ENCODE assay signal across 9 cellular contexts in the genomic region with DNA sequence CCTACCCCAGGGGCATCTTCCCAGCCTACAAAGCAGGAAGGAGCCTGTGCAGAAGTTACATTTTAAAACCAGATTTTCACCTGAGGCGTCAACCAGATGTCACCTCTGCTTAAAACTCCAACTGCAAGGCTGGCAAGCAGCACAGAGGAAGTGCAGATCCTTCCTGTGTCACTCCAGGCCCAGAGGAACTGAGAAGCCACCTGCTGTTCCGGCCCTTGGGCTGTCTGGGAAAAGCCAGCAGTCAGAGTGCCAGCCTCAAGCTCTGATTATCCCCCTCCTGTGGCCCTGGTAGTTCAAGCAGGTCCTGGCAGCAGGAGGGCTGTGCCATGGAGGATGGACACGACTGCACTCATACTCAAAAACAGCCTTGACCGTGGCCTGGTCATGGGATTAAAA. TPM values are rescaled to one million over a fixed set of nuclear protein-coding genes. Genes with fewer than 3 reads are reported as not detected.
DNase-seq lines count a peak whose midpoint lies in the region; ATAC-seq and TF ChIP-seq lines count a peak whose summit lies in the region.
"Had no signal": no experiment of that assay in that cellular context is flagged by ENCODE, and none has a peak within 500 bp of the region (broad histone marks: within the 10 kb centered on the region; RNA-seq: fewer than 3 reads in every experiment).

No MANE protein-coding gene starts in this region.

- H3K27me3 ChIP-seq in A673 (replicated peaks; ENCODE audit: insufficient read depth, low read depth, low read length, poor library complexity) (no peaks in the 10 kb centered on the region), right lobe of liver (no peaks in the 10 kb centered on the region)
- H3K27me3 ChIP-seq in CD8-positive, alpha-beta T cell (ENCODE audit: insufficient read depth, low read length), result no peaks in the 10 kb centered on the region

- TF ChIP-seq POLR2A in right lobe of liver (IDR thresholded peaks at IDR 0.05), result no peak

- H3K4me1 ChIP-seq in A673 (ENCODE audit: insufficient read depth, low read length, poor library complexity, severe bottlenecking), result peaks cover 19% of the 10 kb centered on the region
- H3K4me1 ChIP-seq in right lobe of liver, result peaks cover 0 to 53% (median 21%) of the 10 kb centered on the region in 4 donors
- H3K4me1 ChIP-seq in CD8-positive, alpha-beta T cell (ENCODE audit: insufficient read depth, low read length), result peaks cover 15% of the 10 kb centered on the region

- peaks cover 63% of the 10 kb centered on the region for H3K36me3 ChIP-seq in A673 (ENCODE audit: insufficient read depth, low read length, poor library complexity, severe bottlenecking)
- peaks cover 30% of the 10 kb centered on the region; the same call in 1 of the 2 replicates for H3K36me3 ChIP-seq in SK-N-MC (ENCODE audit: insufficient read depth, low read length)
- H3K36me3 ChIP-seq in right lobe of liver, result peaks cover 0 to 52% (median 30%) of the 10 kb centered on the region in 4 donors
- H3K36me3 ChIP-seq in CD8-positive, alpha-beta T cell (ENCODE audit: insufficient read depth, low read length), result peaks cover 33% of the 10 kb centered on the region

- H3K4me1 Mint-ChIP-seq in Calu3 (ENCODE audit: low read depth, unreplicated experiment) (peaks cover 34% of the 10 kb centered on the region), T-cell (peaks cover 9 to 27% (median 15%) of the 10 kb centered on the region in 3 donors)
- peaks cover 14% of the 10 kb centered on the region for H3K4me1 Mint-ChIP-seq in CD8-positive, alpha-beta T cell (ENCODE audit: low read depth)

- intact Hi-C loops in A673 (cut with micrococcal nuclease; ENCODE audit: unreplicated experiment), result no loop called here
- intact Hi-C loops in Calu3 (cut with micrococcal nuclease; ENCODE audit: unreplicated experiment), result no loop called here
- intact Hi-C loops in right lobe of liver (cut with DNase I), result no loop called here
- intact Hi-C loops in CD8-positive, alpha-beta T cell (cut with DNase I, micrococcal nuclease), result no loop called here

- H3K36me3 Mint-ChIP-seq in Calu3 (ENCODE audit: insufficient read depth, unreplicated experiment) (peaks cover 32% of the 10 kb centered on the region), T-cell (peaks cover 36% of the 10 kb centered on the region)
- H3K36me3 Mint-ChIP-seq in CD8-positive, alpha-beta T cell, result peaks cover 51% of the 10 kb centered on the region

- H3K27ac ChIP-seq in A673 (ENCODE audit: low read depth, low read length, poor library complexity, severe bottlenecking), result peak overlapping the region; percentile 69
- H3K27ac ChIP-seq in SK-N-MC, result peak overlapping the region; percentile 70; the same call in 1 of the 2 replicates
- H3K27ac ChIP-seq in right lobe of liver, result peak overlapping the region; percentile 48 to 84 (median 53)
- H3K27ac ChIP-seq in CD8-positive, alpha-beta T cell (ENCODE audit: low read depth, low read length), result no peak overlapping the region

- H3K4me3 ChIP-seq in A673 (ENCODE audit: low read depth, low read length, poor library complexity, severe bottlenecking) (no peak overlapping the region), SK-N-MC (no peak overlapping the region; the same call in 1 of the 2 replicates), right lobe of liver (no peak overlapping the region)
- H3K4me3 ChIP-seq in CD8-positive, alpha-beta T cell (ENCODE audit: low read depth, low read length), result no peak overlapping the region

- TF ChIP-seq CTCF in A673 (conservative IDR thresholded peaks at IDR 0.05; ENCODE audit: low read depth, low read length) (no peak), Calu3 (IDR thresholded peaks at IDR 0.05; ENCODE audit: unreplicated experiment) (no peak), right lobe of liver (IDR thresholded peaks at IDR 0.05) (no peak)
- TF ChIP-seq CTCF in CD8-positive, alpha-beta T cell (IDR thresholded peaks at IDR 0.05), result no peak

- BruUV-seq in A673 (replicated peaks; lab: Mats Ljungman, UMichigan) (no TSS peak), Calu3 (replicated peaks; lab: Mats Ljungman, UMichigan) (no TSS peak)

- H3K9me3 ChIP-seq in A673 (ENCODE audit: low read depth, low read length, poor library complexity, severe bottlenecking) (no peaks in the 10 kb centered on the region), SK-N-MC (ENCODE audit: low read depth, low read length) (no peaks in the 10 kb centered on the region), right lobe of liver (no peaks in the 10 kb centered on the region)
- H3K9me3 ChIP-seq in CD8-positive, alpha-beta T cell (ENCODE audit: low read length), result no peaks in the 10 kb centered on the region

- ATAC-seq in right lobe of liver (peak in 2 of 4 donors; percentile 1 to 2), HG03196 (IDR thresholded peaks at IDR 0.05; ENCODE audit: unreplicated experiment) (no peak), T-cell (replicated peaks in 1 of 4) (no peak)
- ATAC-seq in CD8-positive, alpha-beta T cell, result no peak
- ATAC-seq: natural killer cell treated with Interleukin-12 subunit alpha and Interleukin-12 subunit beta and Interleukin-15 and Interleukin-18, amount 100 ng/mL, for 72 hours had no signal

- DNase-seq in A673 (ENCODE audit: low spot score), result peak; percentile 72
- DNase-seq in Calu3, result no peak
- peak; percentile 47 for DNase-seq in SK-N-MC (ENCODE audit: low read depth, low spot score)
- DNase-seq in right lobe of liver, result no peak
- no peak for DNase-seq in anterior cingulate cortex (lab: John Stamatoyannopoulos, UW)
- DNase-seq in CD8-positive, alpha-beta T cell, result no peak
- DNase-seq in T-cell, result no peak

- H3K9ac ChIP-seq in SK-N-MC (ENCODE audit: insufficient read length), result no peak overlapping the region

- 31% methylated on average over 2 of the region's 4 CpGs for WGBS in right lobe of liver (ENCODE audit: insufficient coverage, low coverage, low lambda C conversion rate, missing lambda C conversion rate)

- H3K9me3 Mint-ChIP-seq in Calu3 (ENCODE audit: low read depth, unreplicated experiment), result no peaks in the 10 kb centered on the region
- no peaks in the 10 kb centered on the region for H3K9me3 Mint-ChIP-seq in CD8-positive, alpha-beta T cell
- H3K9me3 Mint-ChIP-seq in T-cell, result no peaks in the 10 kb centered on the region
- H3K9me3 Mint-ChIP-seq: natural killer cell treated with Interleukin-12 subunit alpha and Interleukin-12 subunit beta and Interleukin-15 and Interleukin-18, amount 100 ng/mL, for 72 hours had no signal

- peak overlapping the region; percentile 52 for H3K27ac Mint-ChIP-seq in Calu3 (ENCODE audit: unreplicated experiment)
- no peak overlapping the region for H3K27ac Mint-ChIP-seq in CD8-positive, alpha-beta T cell
- peak overlapping the region in 1 of 2 donors; percentile 16 for H3K27ac Mint-ChIP-seq in T-cell

- POLR2A ChIA-PET in A673 (lab: Charles Lee; ENCODE audit: low non-redundant PET), result no interaction called here
- POLR2A ChIA-PET in CD8-positive, alpha-beta T cell (lab: Charles Lee), result no interaction called here
- POLR2A ChIA-PET in T-cell (lab: Charles Lee), result no interaction called here

- CTCF ChIA-PET in A673 (lab: Charles Lee), result interaction anchor here (1.0 kb wide), 1 partner anchor 10 kb away, joined by 3 read pairs; a partner anchor contains a TSS
- CTCF ChIA-PET in Calu3 (lab: Charles Lee), result no interaction called here
- CTCF ChIA-PET in CD8-positive, alpha-beta T cell (lab: Charles Lee), result interaction anchor here (0.7 to 5.4 kb wide), 6 partner anchors 8 to 287 kb away, joined by 3 to 21 read pairs (median 3); a partner anchor contains a TSS
- CTCF ChIA-PET in T-cell (lab: Charles Lee), result no interaction called here

- H3K4me3 Mint-ChIP-seq in Calu3 (ENCODE audit: low read depth, unreplicated experiment), result no peak overlapping the region
- no peak overlapping the region for H3K4me3 Mint-ChIP-seq in CD8-positive, alpha-beta T cell
- no peak overlapping the region for H3K4me3 Mint-ChIP-seq in T-cell
- H3K4me3 Mint-ChIP-seq: natural killer cell treated with Interleukin-12 subunit alpha and Interleukin-12 subunit beta and Interleukin-15 and Interleukin-18, amount 100 ng/mL, for 72 hours had no signal

- H3K27me3 Mint-ChIP-seq in Calu3 (ENCODE audit: unreplicated experiment) (no peaks in the 10 kb centered on the region), T-cell (no peaks in the 10 kb centered on the region)
- no peaks in the 10 kb centered on the region for H3K27me3 Mint-ChIP-seq in CD8-positive, alpha-beta T cell (ENCODE audit: low read depth)
- H3K27me3 Mint-ChIP-seq: natural killer cell treated with Interleukin-12 subunit alpha and Interleukin-12 subunit beta and Interleukin-15 and Interleukin-18, amount 100 ng/mL, for 72 hours had no signal

RNA-seq across cellular contexts. Expression of a gene that starts 10.2 kb away (rescaled TPM):
- total RNA-seq in A673 (2021) (96.2 and 110 TPM in 2 replicates), Calu3 (2022) (69.4 and 80.0 TPM in 2 replicates), right lobe of liver (10 to 100 TPM; 27.7 to 70.2 (median 35.4) TPM), T-cell (10 to 100 TPM; 63.8 to 93.9 (median 69.0) TPM)
- total RNA-seq in CD8-positive, alpha-beta T cell, result 100 to 1,000 TPM; 101 to 112 TPM

RNA-seq across cellular contexts. Expression of a gene that starts 13.6 kb away (rescaled TPM):
- 14.3 and 19.0 TPM in 2 replicates for total RNA-seq in A673 (2021)
- 23.0 and 34.7 TPM in 2 replicates for total RNA-seq in Calu3 (2022)
- 10 to 100 TPM; 20.0 to 62.1 (median 36.7) TPM for total RNA-seq in right lobe of liver
- total RNA-seq in CD8-positive, alpha-beta T cell, result 1 to 10 TPM; 1.7 to 1.9 TPM
- 1 to 10 TPM; 2.2 to 4.1 (median 3.1) TPM for total RNA-seq in T-cell

RNA-seq across cellular contexts. Expression of a gene that starts 25.4 kb away (rescaled TPM):
- total RNA-seq in A673 (2021) (65.6 and 69.7 TPM in 2 replicates), Calu3 (2022) (75.9 and 77.7 TPM in 2 replicates), right lobe of liver (10 to 100 TPM; 43.2 to 81.4 (median 55.3) TPM), T-cell (10 to 100 TPM; 18.0 to 35.3 (median 34.2) TPM)
- 10 to 100 TPM in 1 of 2 experiments, 1 to 10 TPM in 1; 8.1 to 11.7 TPM for total RNA-seq in CD8-positive, alpha-beta T cell

RNA-seq across cellular contexts. Expression of a gene that starts 25.5 kb away (rescaled TPM):
- total RNA-seq in A673 (2021) (95.1 and 96.9 TPM in 2 replicates), Calu3 (2022) (76.6 and 77.2 TPM in 2 replicates), right lobe of liver (10 to 100 TPM; 23.3 to 27.4 (median 23.9) TPM), T-cell (10 to 100 TPM; 26.5 to 46.8 (median 28.5) TPM)
- 10 to 100 TPM; 28.6 to 29.7 TPM for total RNA-seq in CD8-positive, alpha-beta T cell

Comparison
In these comparisons a context has a peak if more than half of its experiments do, and no peak if none do; other contexts are left out.
1. DNase-seq: peak in A673 (single experiment) and SK-N-MC (single experiment); none in Calu3 (single experiment), right lobe of liver (0 of 3), anterior cingulate cortex (0 of 58), CD8-positive, alpha-beta T cell (0 of 7) and T-cell (0 of 34).
2. CTCF ChIA-PET loops: an anchor here in A673 (1.0 kb wide) and CD8-positive, alpha-beta T cell (0.7 to 5.4 kb wide); none called in Calu3 and T-cell.